ENCODE assay signal across 25 cellular contexts in the genomic region with DNA sequence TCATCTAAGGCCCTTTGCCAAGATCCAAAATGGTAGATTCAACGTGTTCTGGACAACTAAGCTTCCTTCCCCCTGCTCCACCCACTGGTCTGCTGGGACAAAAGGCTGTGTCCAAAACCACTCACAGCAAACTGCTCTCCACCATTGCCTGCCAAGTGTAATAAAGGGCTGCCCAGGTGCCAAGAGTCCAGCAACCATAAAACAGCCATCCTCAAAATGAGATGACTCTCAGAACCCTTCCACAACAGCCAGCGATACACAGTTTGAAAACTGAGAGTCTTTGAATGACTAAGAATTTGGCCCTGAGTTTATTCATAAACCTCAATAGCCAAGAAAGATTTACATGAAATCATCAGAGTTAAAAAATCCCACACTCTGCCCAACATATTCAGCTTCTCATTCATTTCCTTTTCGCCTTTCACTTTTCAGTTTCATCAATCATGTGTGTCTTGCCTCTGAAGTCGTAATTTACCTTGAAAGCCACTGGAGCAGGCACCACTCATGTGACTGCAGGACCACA.
DNase-seq lines count a peak whose midpoint lies in the region; ATAC-seq lines count a peak whose summit lies in the region.
"Had no signal": no experiment of that assay in that cellular context is flagged by ENCODE, and none has a peak within 500 bp of the region (broad histone marks: within the 10 kb centered on the region; RNA-seq: fewer than 3 reads in every experiment).

No MANE protein-coding gene starts in this region.

- DNase-seq in left ventricle myocardium superior (no peak), activated gamma-delta T cell treated with Interleukin-2 at 50 U/mL for 16 hours (no peak), NCI-H82 (lab: John Stamatoyannopoulos, UW) (no peak)
- no peak for DNase-seq in stimulated activated CD8-positive, alpha-beta memory T cell treated with anti-CD3 and anti-CD28 coated beads, Interleukin-4, amount 100 ng/mL, for 48 hours
- DNase-seq: ACHN; activated CD4-positive, alpha-beta T cell treated with anti-CD3 and anti-CD28 coated beads, Interleukin-2, amount 50 U/mL, for 48 hours; activated effector memory CD4-positive, alpha-beta T cell treated with anti-CD3 and anti-CD28 coated beads, Interleukin-2, amount 50 U/mL, for 16 hours; adrenal gland; C1 segment of cervical spinal cord; DND-41; left cardiac atrium; mesendoderm; MM.1S; natural killer cell; NCI-H1436 treated with DMSO at 0.1 percent for 48 hours; NCI-H524; sigmoid colon; T-helper 9 cell; upper lobe of left lung had no signal

- intact Hi-C loops in left ventricle myocardium superior (cut with micrococcal nuclease): no loop called here

- ATAC-seq in GM18511 (IDR thresholded peaks at IDR 0.05; ENCODE audit: unreplicated experiment) (peak; percentile 70), GM19043 (IDR thresholded peaks at IDR 0.05; ENCODE audit: low read depth, unreplicated experiment) (peak; percentile 55), HG03159 (IDR thresholded peaks at IDR 0.05; ENCODE audit: unreplicated experiment) (peak; percentile 75), left ventricle myocardium superior (peak; percentile 61), HG03095 (IDR thresholded peaks at IDR 0.05; ENCODE audit: unreplicated experiment) (no peak)
- ATAC-seq: natural killer cell, SK-N-SH treated with all-trans-retinoic acid at 6 μM for 48 hours, WTC11 had no signal
